ENCODE assay signal across 21 cellular contexts in genomic region chr4:76365636-76366035, GRCh38. TPM values are rescaled to one million over a fixed set of nuclear protein-coding genes. Genes with fewer than 3 reads are reported as not detected.
A peak's percentile ranks its signal among the peaks of the same experiment; 100 is the strongest.
DNase-seq lines count a peak whose midpoint lies in the region; FAIRE-seq and TF ChIP-seq lines count a peak whose summit lies in the region.
"Had no signal": no experiment of that assay in that cellular context is flagged by ENCODE, and none has a peak within 500 bp of the region (broad histone marks: within the 10 kb centered on the region; RNA-seq: fewer than 3 reads in every experiment).

No MANE protein-coding gene starts in this region.

- TF ChIP-seq CTCF in fibroblast of lung (conservative IDR thresholded peaks at IDR 0.05 in 1 of 2, IDR thresholded peaks at IDR 0.05 in 1 of 2; ENCODE audit: low read depth in 1 of 2, low read length in 2 of 2) (no peak), endodermal cell (conservative IDR thresholded peaks at IDR 0.05) (no peak)

- peak; percentile 17 for DNase-seq in AG08395 (ENCODE audit: low spot score)
- DNase-seq in GM23248: peak; percentile 59
- peak; percentile 20 for DNase-seq in amniotic epithelial cell (ENCODE audit: low read depth)
- peak; percentile 11 to 40 for DNase-seq in fibroblast of lung (ENCODE audit: low read depth in 2 of 2)
- DNase-seq in endodermal cell: no peak
- DNase-seq in RCC 7860 (ENCODE audit: low spot score): no peak
- DNase-seq in GDM1 (lab: John Stamatoyannopoulos, UW): no peak
- DNase-seq in cerebellar cortex (ENCODE audit: low spot score): no peak
- DNase-seq: 8988T; DND-41; MV-4-11; NCI-H1417; NCI-H187 treated with DMSO at 0.1 percent for 48 hours; NCI-H446; NCI-H69; NK-92 treated with Interleukin-12 subunit alpha and Interleukin-12 subunit beta, amount 100 ng/mL, for 24 hours; SJCRH30 had no signal

- in situ Hi-C loops in GM23248 (cut with MboI): no loop called here

- H3K9me2 ChIP-seq in GM23248 (ENCODE audit: insufficient read depth): no peaks in the 10 kb centered on the region

- H3K4me3 ChIP-seq in GM23248: no peak overlapping the region
- no peak overlapping the region for H3K4me3 ChIP-seq in fibroblast of lung (replicated peaks in 1 of 4; ENCODE audit: control extremely low read depth in 1 of 4, insufficient read depth in 1 of 4, low read depth in 3 of 4, low read length in 4 of 4)
- no peak overlapping the region for H3K4me3 ChIP-seq in endodermal cell (ENCODE audit: low read length)
- H3K4me3 ChIP-seq: SJCRH30 had no signal

- no peak overlapping the region for H3K27ac ChIP-seq in GM23248
- H3K27ac ChIP-seq in fibroblast of lung (ENCODE audit: insufficient read depth, low read length): no peak overlapping the region
- no peak overlapping the region for H3K27ac ChIP-seq in endodermal cell (ENCODE audit: low read depth, low read length)
- H3K27ac ChIP-seq: C4-2B, SJCRH30 had no signal

- H3K9ac ChIP-seq in GM23248: no peak overlapping the region
- H3K9ac ChIP-seq in fibroblast of lung (ENCODE audit: insufficient read depth, low read length): no peak overlapping the region
- no peak overlapping the region for H3K9ac ChIP-seq in endodermal cell (ENCODE audit: extremely low read depth, low read length, poor library complexity, severe bottlenecking)

- H3K9me3 Mint-ChIP-seq in endodermal cell: peaks cover 4% of the 10 kb centered on the region

- no peak overlapping the region for H3K27ac Mint-ChIP-seq in endodermal cell

- H3K36me3 ChIP-seq in GM23248 (ENCODE audit: low read depth) (no peaks in the 10 kb centered on the region), fibroblast of lung (ENCODE audit: control insufficient read depth, insufficient read depth, low read length) (no peaks in the 10 kb centered on the region), endodermal cell (ENCODE audit: control insufficient read depth, insufficient read depth, low read length) (no peaks in the 10 kb centered on the region)
- H3K36me3 ChIP-seq: SJCRH30 had no signal

- no peaks in the 10 kb centered on the region for H3K9me3 ChIP-seq in GM23248 (ENCODE audit: low read depth)
- H3K9me3 ChIP-seq in fibroblast of lung (ENCODE audit: control insufficient read depth, insufficient read depth, low read depth, low read length): no peaks in the 10 kb centered on the region
- H3K9me3 ChIP-seq in endodermal cell (ENCODE audit: control insufficient read depth, low read length): no peaks in the 10 kb centered on the region
- H3K9me3 ChIP-seq: SJCRH30 had no signal

- no peak overlapping the region for H3K4me2 ChIP-seq in GM23248 (ENCODE audit: unreplicated experiment)
- no peak overlapping the region for H3K4me2 ChIP-seq in fibroblast of lung (ENCODE audit: extremely low read depth, insufficient read depth, low read length)

- no peak for FAIRE-seq in RCC 7860 (lab: Jason Lieb, UNC)

- no peaks in the 10 kb centered on the region for H3K27me3 Mint-ChIP-seq in endodermal cell (ENCODE audit: insufficient read depth)

- H3K4me1 ChIP-seq in GM23248 (ENCODE audit: insufficient read depth): no peaks in the 10 kb centered on the region
- H3K4me1 ChIP-seq in fibroblast of lung (ENCODE audit: control insufficient read depth, extremely low read depth, insufficient read depth, low read length): no peaks in the 10 kb centered on the region
- H3K4me1 ChIP-seq in endodermal cell (ENCODE audit: control insufficient read depth, insufficient read depth, low read length): no peaks in the 10 kb centered on the region

- H3K79me2 ChIP-seq in GM23248 (ENCODE audit: insufficient read depth): no peaks in the 10 kb centered on the region
- no peaks in the 10 kb centered on the region for H3K79me2 ChIP-seq in fibroblast of lung (ENCODE audit: control insufficient read depth, insufficient read depth, low read length)

- no peaks in the 10 kb centered on the region for H4K20me1 ChIP-seq in GM23248 (ENCODE audit: insufficient read depth)
- H4K20me1 ChIP-seq in fibroblast of lung (ENCODE audit: control insufficient read depth, extremely low read depth, insufficient read depth, low read length): no peaks in the 10 kb centered on the region

- no peak overlapping the region for H3K4me3 Mint-ChIP-seq in endodermal cell
- H3K4me3 Mint-ChIP-seq: IgD-negative memory B cell had no signal

- WGBS in GM23248 (ENCODE audit: low coverage in 1 of 2, low lambda C conversion rate in 2 of 2, missing lambda C conversion rate in 2 of 2), 2 experiments: 21 to 32% methylated on average over 3 of the region's 3 CpGs
- 89 to 100% methylated on average over 3 of the region's 3 CpGs for WGBS in endodermal cell (ENCODE audit: insufficient coverage in 1 of 2, insufficient read length in 1 of 2), 2 experiments

- H3K4me1 Mint-ChIP-seq in endodermal cell: no peaks in the 10 kb centered on the region
- H3K4me1 Mint-ChIP-seq: IgD-negative memory B cell had no signal

- H3K36me3 Mint-ChIP-seq in endodermal cell (ENCODE audit: low read depth): no peaks in the 10 kb centered on the region
- H3K36me3 Mint-ChIP-seq: IgD-negative memory B cell had no signal

- H3F3A ChIP-seq in GM23248 (ENCODE audit: insufficient read depth): no peaks in the 10 kb centered on the region

- H3K27me3 ChIP-seq in GM23248 (replicated peaks; ENCODE audit: insufficient read depth): no peaks in the 10 kb centered on the region
- H3K27me3 ChIP-seq in fibroblast of lung (ENCODE audit: control insufficient read depth, insufficient read depth, low read length): no peaks in the 10 kb centered on the region
- no peaks in the 10 kb centered on the region for H3K27me3 ChIP-seq in endodermal cell (ENCODE audit: control insufficient read depth, insufficient read depth, low read length, poor library complexity, severe bottlenecking)
- H3K27me3 ChIP-seq: SJCRH30 had no signal

- H2AFZ ChIP-seq in GM23248 (no peak overlapping the region), fibroblast of lung (ENCODE audit: low read length) (no peak overlapping the region)

RNA-seq across cellular contexts. Expression of gene CCDC158, which starts 55.3 kb away (rescaled TPM):
- not detected in 2 replicates for total RNA-seq in GM23248 (2014; rRNA removed; shearing (Covaris generic))
- 0.14 and 0.48 TPM in 2 replicates for polyA plus RNA-seq in GM23248 (2016; fragmentation: Nextera tagmentation; extraction: Ambion mirVana)
- 1.3 and 1.5 TPM in 2 replicates for total RNA-seq in fibroblast of lung
- polyA plus RNA-seq in fibroblast of lung: 0.05 and 0.15 TPM in 2 replicates
- polyA plus RNA-seq in fibroblast of lung (2012): 0.05 TPM in 1 of 2 replicates, not detected in the other
- polyA minus RNA-seq in fibroblast of lung (ENCODE audit: low replicate concordance): not detected in 2 replicates
- total RNA-seq in endodermal cell: not detected
- not detected for polyA plus RNA-seq in endodermal cell (2013, experiment 1 of 2)
- not detected for polyA plus RNA-seq in endodermal cell (2013, experiment 2 of 2)
- total RNA-seq: H4, LHCN-M2, SJCRH30 had no signal
- polyA plus RNA-seq: IgD-negative memory B cell had no signal

RNA-seq across cellular contexts. Expression of gene STBD1, which starts 59.1 kb away (rescaled TPM):
- total RNA-seq in GM23248 (2014; rRNA removed; shearing (Covaris generic)): 6.7 and 10.6 TPM in 2 replicates
- 9.2 and 10.3 TPM in 2 replicates for polyA plus RNA-seq in GM23248 (2016; fragmentation: Nextera tagmentation; extraction: Ambion mirVana)
- 10.8 and 17.5 TPM in 2 replicates for total RNA-seq in fibroblast of lung
- polyA plus RNA-seq in fibroblast of lung: 1.7 and 3.1 TPM in 2 replicates
- 7.3 and 8.6 TPM in 2 replicates for polyA plus RNA-seq in fibroblast of lung (2012)
- polyA minus RNA-seq in fibroblast of lung (ENCODE audit: low replicate concordance): 1.7 and 5.8 TPM in 2 replicates
- total RNA-seq in endodermal cell: 1 to 10 TPM in 1 of 2 donors, under 1 TPM in 1; 0.31 to 1.3 TPM
- 2.2 TPM for polyA plus RNA-seq in endodermal cell (2013, experiment 1 of 2)
- polyA plus RNA-seq in endodermal cell (2013, experiment 2 of 2): 2.4 TPM
- polyA plus RNA-seq: IgD-negative memory B cell had no signal

Comparison
In these comparisons a context has a peak if more than half of its experiments do, and no peak if none do; other contexts are left out.
1. DNase-seq: peak in AG08395 (single experiment), GM23248 (single experiment), amniotic epithelial cell (single experiment) and fibroblast of lung (2 of 2); none in endodermal cell (single experiment), RCC 7860 (single experiment), GDM1 (single experiment) and cerebellar cortex (single experiment).